In the genomic region with DNA sequence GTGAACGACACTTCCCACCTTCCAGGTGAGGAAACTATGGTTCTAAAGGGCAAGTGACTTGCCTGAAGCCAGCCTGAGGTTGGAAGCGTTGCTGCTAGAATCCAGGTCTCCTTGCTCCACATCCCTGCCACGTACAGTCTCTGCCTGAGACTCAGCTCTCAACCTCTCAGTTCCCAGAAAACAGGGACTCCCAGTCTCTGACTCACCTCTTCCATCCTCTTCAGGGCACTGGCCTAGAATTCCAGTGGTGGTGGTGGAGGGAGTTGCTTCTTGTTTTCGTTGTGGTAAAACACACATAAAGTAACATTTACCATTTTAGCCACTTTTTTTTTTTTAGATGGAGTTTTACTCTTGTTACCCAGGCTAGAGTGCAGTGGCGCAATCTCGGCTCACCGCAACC, we compare ENCODE assay signal across 20 cellular contexts. TPM values are rescaled to one million over a fixed set of nuclear protein-coding genes. Genes with fewer than 3 reads are reported as not detected.
DNase-seq lines count a peak whose midpoint lies in the region; ATAC-seq lines count a peak whose summit lies in the region.
"Had no signal": no experiment of that assay in that cellular context is flagged by ENCODE, and none has a peak within 500 bp of the region (broad histone marks: within the 10 kb centered on the region; RNA-seq: fewer than 3 reads in every experiment).

No MANE protein-coding gene starts in this region.

- no peaks in the 10 kb centered on the region for H3K27me3 Mint-ChIP-seq in T-helper 17 cell
- H3K27me3 Mint-ChIP-seq: stimulated activated naive CD8-positive, alpha-beta T cell treated with anti-CD3 and anti-CD28 coated beads, Interleukin-15, Interleukin-2, amounts not matched to agents 100 ng/mL and 50 ng/mL, for 24 hours had no signal

- H3K4me3 ChIP-seq in ACC112 (ENCODE audit: low read depth, low read length) = no peak overlapping the region
- H3K4me3 ChIP-seq: gastrocnemius medialis had no signal

- DNase-seq in ELR (ENCODE audit: low read depth) (peak; percentile 91), T-helper 17 cell (no peak), fibroblast of peridontal ligament (ENCODE audit: extremely low read depth) (peak; percentile 75), amniotic stem cell (lab: John Stamatoyannopoulos, UW) (no peak), anterior cingulate cortex (lab: John Stamatoyannopoulos, UW) (no peak), RPMI8226 (no peak)
- no peak for DNase-seq in stimulated activated CD4-positive, alpha-beta T cell treated with anti-CD3 and anti-CD28 coated beads, Interleukin-4, amount 100 ng/mL, for 1 hour
- DNase-seq: activated CD4-positive, alpha-beta T cell treated with anti-CD3 and anti-CD28 coated beads, Interleukin-2, amount 50 U/mL, for 48 hours; activated naive CD4-positive, alpha-beta T cell; cortex of kidney; gastrocnemius medialis; kidney; NCI-H2227 treated with DMSO at 0.1 percent for 48 hours; PC-3; retina; stimulated activated CD4-positive, alpha-beta T cell treated with anti-CD3 and anti-CD28 coated beads, Interleukin-4, amount 100 ng/mL, for 4 hours had no signal

- no peaks in the 10 kb centered on the region for H3K27me3 ChIP-seq in ACC112 (ENCODE audit: insufficient read depth, low read length)
- H3K27me3 ChIP-seq: gastrocnemius medialis had no signal

- no peaks in the 10 kb centered on the region; the same call in 1 of the 2 replicates for H3K36me3 ChIP-seq in ACC112 (ENCODE audit: insufficient read depth, low read length)
- H3K36me3 ChIP-seq: gastrocnemius medialis had no signal

- no peaks in the 10 kb centered on the region for H3K9me3 ChIP-seq in T-helper 17 cell (ENCODE audit: control insufficient read depth, low read length, poor library complexity, severe bottlenecking)
- H3K9me3 ChIP-seq: gastrocnemius medialis had no signal

- no peaks in the 10 kb centered on the region for H3K79me2 ChIP-seq in ACC112 (ENCODE audit: control insufficient read depth, insufficient read depth, low read length, unreplicated experiment)

- no peak for ATAC-seq in T-helper 17 cell
- ATAC-seq: gastrocnemius medialis, PC-3 had no signal

- peak overlapping the region; percentile 97 for H3K27ac Mint-ChIP-seq in T-helper 17 cell

- H3K4me3 Mint-ChIP-seq in T-helper 17 cell = no peak overlapping the region
- H3K4me3 Mint-ChIP-seq: stimulated activated naive CD8-positive, alpha-beta T cell treated with anti-CD3 and anti-CD28 coated beads, Interleukin-15, Interleukin-2, amounts not matched to agents 100 ng/mL and 50 ng/mL, for 24 hours had no signal

- H3K27ac ChIP-seq in ACC112 (ENCODE audit: low read depth, low read length) = peak overlapping the region; percentile 64
- H3K27ac ChIP-seq: C4-2B, gastrocnemius medialis, KMS-11 had no signal

- H3K4me1 Mint-ChIP-seq in T-helper 17 cell = peaks cover 53% of the 10 kb centered on the region

- H2AFZ ChIP-seq in ACC112 (ENCODE audit: low read length, unreplicated experiment) = no peak overlapping the region

- peaks cover 15% of the 10 kb centered on the region for H3K36me3 Mint-ChIP-seq in T-helper 17 cell (ENCODE audit: low read depth)

- peaks cover 10% of the 10 kb centered on the region for H3K4me1 ChIP-seq in ACC112 (ENCODE audit: control insufficient read depth, insufficient read depth, low read length, unreplicated experiment)
- H3K4me1 ChIP-seq: gastrocnemius medialis had no signal

RNA-seq across cellular contexts. Expression of gene GPR68, which starts 7.3 kb away (rescaled TPM):
- total RNA-seq in T-helper 17 cell = 10 to 100 TPM in 1 of 2 donors, 1 to 10 TPM in 1; 7.6 to 12.4 TPM

Comparison
In these comparisons a context has a peak if more than half of its experiments do, and no peak if none do; other contexts are left out.
1. DNase-seq: peak in ELR (single experiment) and fibroblast of peridontal ligament (single experiment); none in T-helper 17 cell (0 of 3), amniotic stem cell (single experiment), stimulated activated CD4-positive, alpha-beta T cell treated with anti-CD3 and anti-CD28 coated beads, Interleukin-4, amount 100 ng/mL, for 1 hour (single experiment), anterior cingulate cortex (0 of 58) and RPMI8226 (single experiment).